26 cellular contexts compared by ENCODE assay signal in genomic region chr3:65005481-65005880, GRCh38.
DNase-seq lines count a peak whose midpoint lies in the region; ATAC-seq and TF ChIP-seq lines count a peak whose summit lies in the region.
"Had no signal": no experiment of that assay in that cellular context is flagged by ENCODE, and none has a peak within 500 bp of the region (broad histone marks: within the 10 kb centered on the region; RNA-seq: fewer than 3 reads in every experiment).

No MANE protein-coding gene starts in this region.

- H2AFZ ChIP-seq in SK-N-SH (ENCODE audit: low read depth): peak overlapping the region; percentile 6; the same call in 1 of the 2 replicates

- POLR2A ChIA-PET in SK-N-SH (lab: Yijun Ruan, JAX): no interaction called here

- peak overlapping the region; percentile 46 for H3K27ac Mint-ChIP-seq in neural crest cell (ENCODE audit: unreplicated experiment)
- H3K27ac Mint-ChIP-seq in type B pancreatic cell: no peak overlapping the region
- H3K27ac Mint-ChIP-seq: activated naive CD4-positive, alpha-beta T cell treated with anti-CD3 and anti-CD28 coated beads for 36 hours; CD4-positive, alpha-beta memory T cell; stimulated activated memory B cell treated with anti-CD40 and anti-IgM and Interleukin-4, amounts not matched to agents 10 μg/mL and 1 μg/mL and 100 μg/mL, for 72 hours had no signal

- H3K4me2 ChIP-seq in SK-N-SH: peak overlapping the region; percentile 44; the same call in 1 of the 2 replicates

- H3K9ac ChIP-seq in SK-N-SH: no peak overlapping the region; the same call in 1 of the 2 replicates

- no peaks in the 10 kb centered on the region for H3K27me3 ChIP-seq in SK-N-SH (ENCODE audit: insufficient read depth)
- no peaks in the 10 kb centered on the region for H3K27me3 ChIP-seq in foreskin keratinocyte
- H3K27me3 ChIP-seq: gastroesophageal sphincter had no signal

- H3K9me3 ChIP-seq in SK-N-SH: no peaks in the 10 kb centered on the region
- H3K9me3 ChIP-seq: gastroesophageal sphincter had no signal

- ATAC-seq in foreskin keratinocyte: peak; percentile 43
- ATAC-seq in HG03439 (IDR thresholded peaks at IDR 0.05; ENCODE audit: unreplicated experiment): no peak
- no peak for ATAC-seq in Right ventricle myocardium superior (ENCODE audit: poor library complexity)
- ATAC-seq: activated CD4-positive, CD25-positive, alpha-beta regulatory T cell treated with anti-CD3 and anti-CD28 coated beads, Interleukin-2, amount 50 U/mL, for 24 hours; gastroesophageal sphincter; HCT116; left colon; stimulated activated memory B cell treated with anti-CD40 and anti-IgM and Interleukin-4, amounts not matched to agents 10 μg/mL and 1 μg/mL and 100 μg/mL, for 72 hours had no signal

- no peaks in the 10 kb centered on the region for H3K9me2 ChIP-seq in SK-N-SH

- intact Hi-C loops in Right ventricle myocardium superior (cut with DNase I): no loop called here

- H3K9me3 Mint-ChIP-seq in neural crest cell: no peaks in the 10 kb centered on the region
- no peaks in the 10 kb centered on the region for H3K9me3 Mint-ChIP-seq in type B pancreatic cell
- H3K9me3 Mint-ChIP-seq: nephron had no signal

- DNase-seq in EH (ENCODE audit: low read depth) (peak; percentile 74), SK-N-SH (no peak), foreskin keratinocyte (peak in 1 of 2 donors; percentile 11), neural crest cell (ENCODE audit: low read depth, low spot score) (no peak), type B pancreatic cell (ENCODE audit: extremely low spot score, unreplicated experiment) (no peak), AML-193 (lab: John Stamatoyannopoulos, UW) (no peak), Right ventricle myocardium superior (no peak)
- DNase-seq: activated CD8-positive, alpha-beta memory T cell treated with anti-CD3 and anti-CD28 coated beads for 24 hours; activated naive CD4-positive, alpha-beta T cell treated with anti-CD3 and anti-CD28 coated beads for 36 hours; activated T-cell treated with anti-CD3 and anti-CD28 coated beads, Interleukin-2, amount 50 U/mL, for 48 hours; CD4-positive, alpha-beta memory T cell; GF-D8; KBM-7; left colon; midbrain; NCI-H1436 treated with DMSO at 0.1 percent for 48 hours; NCI-H526; posterior cingulate gyrus; small intestine had no signal

- CTCF ChIA-PET in SK-N-SH (lab: Yijun Ruan, JAX): interaction anchor here (1.8 kb wide), 1 partner anchor 13 kb away, joined by 4 read pairs; no protein-coding TSS in a partner anchor

- H3K79me2 ChIP-seq in SK-N-SH (ENCODE audit: insufficient read depth): no peaks in the 10 kb centered on the region

- no peaks in the 10 kb centered on the region for H3K36me3 ChIP-seq in SK-N-SH (replicated peaks in 1 of 2; ENCODE audit: control insufficient read depth in 1 of 2, insufficient read depth in 2 of 2, low read length in 1 of 2)

- H3K4me3 Mint-ChIP-seq in neural crest cell (no peak overlapping the region), type B pancreatic cell (no peak overlapping the region)
- H3K4me3 Mint-ChIP-seq: activated naive CD4-positive, alpha-beta T cell treated with anti-CD3 and anti-CD28 coated beads for 36 hours; CD4-positive, alpha-beta memory T cell; nephron; stimulated activated memory B cell treated with anti-CD40 and anti-IgM and Interleukin-4, amounts not matched to agents 10 μg/mL and 1 μg/mL and 100 μg/mL, for 72 hours had no signal

- no peak for TF ChIP-seq CTCF in SK-N-SH (IDR thresholded peaks at IDR 0.05)
- no peak for TF ChIP-seq CTCF in foreskin keratinocyte (conservative IDR thresholded peaks at IDR 0.05)
- no peak for TF ChIP-seq CTCF in neural crest cell (conservative IDR thresholded peaks at IDR 0.05)
- TF ChIP-seq CTCF in type B pancreatic cell (conservative IDR thresholded peaks at IDR 0.05): no peak

- TF ChIP-seq RAD21 in SK-N-SH (IDR thresholded peaks at IDR 0.05; ENCODE audit: low read length): no peak

- H3K4me3 ChIP-seq in SK-N-SH (ENCODE audit: low read depth in 2 of 2, low read length in 1 of 2): no peak overlapping the region
- H3K4me3 ChIP-seq: gastroesophageal sphincter had no signal

- WGBS in SK-N-SH (ENCODE audit: low lambda C conversion rate): 65% methylated on average over 3 of the region's 3 CpGs

- peaks cover 23% of the 10 kb centered on the region for H3F3A ChIP-seq in SK-N-SH (replicated peaks; ENCODE audit: insufficient read depth)

- H4K20me1 ChIP-seq in SK-N-SH (ENCODE audit: insufficient read depth): no peaks in the 10 kb centered on the region

- peaks cover 7% of the 10 kb centered on the region for H3K4me1 Mint-ChIP-seq in neural crest cell
- peaks cover 11% of the 10 kb centered on the region for H3K4me1 Mint-ChIP-seq in type B pancreatic cell (ENCODE audit: unreplicated experiment)
- H3K4me1 Mint-ChIP-seq: CD4-positive, alpha-beta memory T cell; stimulated activated memory B cell treated with anti-CD40 and anti-IgM and Interleukin-4, amounts not matched to agents 10 μg/mL and 1 μg/mL and 100 μg/mL, for 72 hours had no signal

- H3K4me1 ChIP-seq in SK-N-SH (ENCODE audit: control insufficient read depth in 1 of 2, insufficient read depth in 2 of 2, low read depth in 1 of 2, low read length in 1 of 2): peaks cover 4 to 19% of the 10 kb centered on the region in 2 experiments
- peaks cover 17% of the 10 kb centered on the region for H3K4me1 ChIP-seq in foreskin keratinocyte
- H3K4me1 ChIP-seq: gastroesophageal sphincter had no signal

- H3K27me3 Mint-ChIP-seq in neural crest cell (ENCODE audit: low read depth) (no peaks in the 10 kb centered on the region), type B pancreatic cell (no peaks in the 10 kb centered on the region)
- H3K27me3 Mint-ChIP-seq: CD4-positive, alpha-beta memory T cell; stimulated activated memory B cell treated with anti-CD40 and anti-IgM and Interleukin-4, amounts not matched to agents 10 μg/mL and 1 μg/mL and 100 μg/mL, for 72 hours had no signal

- no peak for TF ChIP-seq EP300 in SK-N-SH (IDR thresholded peaks at IDR 0.05; ENCODE audit: borderline replicate concordance in 1 of 2, low read depth in 1 of 2, low read length in 1 of 2)

- H3K36me3 Mint-ChIP-seq in neural crest cell (ENCODE audit: low read depth) (no peaks in the 10 kb centered on the region), type B pancreatic cell (no peaks in the 10 kb centered on the region)
- H3K36me3 Mint-ChIP-seq: CD4-positive, alpha-beta memory T cell; stimulated activated memory B cell treated with anti-CD40 and anti-IgM and Interleukin-4, amounts not matched to agents 10 μg/mL and 1 μg/mL and 100 μg/mL, for 72 hours had no signal

- peak overlapping the region; percentile 74 to 83 for H3K27ac ChIP-seq in SK-N-SH (ENCODE audit: low read depth in 2 of 2, low read length in 1 of 2)
- H3K27ac ChIP-seq in foreskin keratinocyte: no peak overlapping the region
- H3K27ac ChIP-seq: epithelial cell of prostate, gastroesophageal sphincter had no signal

TF ChIP-seq in SK-N-SH, 30 proteins besides CTCF, POLR2A, EP300 and RAD21:
- TF ChIP-seq TCF12 (IDR thresholded peaks at IDR 0.05) (0 out of 2 replicates have a peak, but pooled peaks have one; percentile 22), RXRA (IDR thresholded peaks at IDR 0.05; ENCODE audit: borderline replicate concordance, low read depth) (no peak)
